In genomic region chr1:19476440-19477190, GRCh38 we compare ENCODE assay signal across 8 cellular contexts. TPM values are rescaled to one million over a fixed set of nuclear protein-coding genes. Genes with fewer than 3 reads are reported as not detected.
A peak's percentile ranks its signal among the peaks of the same experiment; 100 is the strongest.
DNase-seq lines count a peak whose midpoint lies in the region; ATAC-seq and TF ChIP-seq lines count a peak whose summit lies in the region.

No MANE protein-coding gene starts in this region.

- no peaks in the 10 kb centered on the region for H3K9me3 Mint-ChIP-seq in T-helper 2 cell treated with Interferon-gamma antibody and Interleukin-4, amounts not matched to agents 5 μg/mL and 100 μg/mL, for 36 hours

- no peaks in the 10 kb centered on the region for H3K27me3 ChIP-seq in esophagus squamous epithelium

- peak overlapping the region; percentile 93 for H3K27ac Mint-ChIP-seq in T-helper 2 cell treated with Interferon-gamma antibody and Interleukin-4, amounts not matched to agents 5 μg/mL and 100 μg/mL, for 36 hours

- peak; percentile 37 for ATAC-seq in HG02798 (IDR thresholded peaks at IDR 0.05; ENCODE audit: poor library complexity, unreplicated experiment)

- H3K36me3 Mint-ChIP-seq in T-helper 2 cell treated with Interferon-gamma antibody and Interleukin-4, amounts not matched to agents 5 μg/mL and 100 μg/mL, for 36 hours (ENCODE audit: low read depth), result peaks cover 54% of the 10 kb centered on the region

- H3K27ac ChIP-seq in esophagus squamous epithelium, result peak overlapping the region; percentile 38 to 87 (median 74)

- H3K4me1 ChIP-seq in esophagus squamous epithelium, result peaks cover 51 to 100% (median 84%) of the 10 kb centered on the region in 3 donors

- TF ChIP-seq POLR2A in esophagus squamous epithelium (IDR thresholded peaks at IDR 0.05), result peak in 1 of 4 donors; percentile 47

- peak overlapping the region; percentile 88 for H3K4me3 Mint-ChIP-seq in T-helper 2 cell treated with Interferon-gamma antibody and Interleukin-4, amounts not matched to agents 5 μg/mL and 100 μg/mL, for 36 hours

- DNase-seq in GDM1 (lab: John Stamatoyannopoulos, UW), result peak; percentile 82
- peak; percentile 38 for DNase-seq in T-helper 2 cell treated with Interferon-gamma antibody and Interleukin-4, amounts not matched to agents 5 μg/mL and 100 μg/mL, for 36 hours (ENCODE audit: low spot score)
- DNase-seq in esophagus squamous epithelium (lab: John Stamatoyannopoulos, UW), result no peak
- peak; percentile 54 for DNase-seq in stimulated activated CD8-positive, alpha-beta memory T cell treated with anti-CD3 and anti-CD28 coated beads, Interleukin-4, amount 100 ng/mL, for 48 hours
- no peak for DNase-seq in islet precursor cell
- no peak for DNase-seq in NCI-H82 treated with DMSO at 0.1 percent for 48 hours (lab: John Stamatoyannopoulos, UW; ENCODE audit: unreplicated experiment)
- DNase-seq in GM19238 (ENCODE audit: insufficient read length, low spot score), result no peak

- H3K4me1 Mint-ChIP-seq in T-helper 2 cell treated with Interferon-gamma antibody and Interleukin-4, amounts not matched to agents 5 μg/mL and 100 μg/mL, for 36 hours (ENCODE audit: low read depth), result peaks cover 81% of the 10 kb centered on the region

- WGBS in esophagus squamous epithelium, 2 donors, result 42 to 43% methylated on average over 8 of the region's 12 CpGs

- peak overlapping the region in 2 of 4 donors; percentile 15 to 34 for H3K4me3 ChIP-seq in esophagus squamous epithelium

- intact Hi-C loops in esophagus squamous epithelium (cut with DNase I), result no loop called here

- TF ChIP-seq CTCF in esophagus squamous epithelium (IDR thresholded peaks at IDR 0.05), result no peak

- no peaks in the 10 kb centered on the region for H3K27me3 Mint-ChIP-seq in T-helper 2 cell treated with Interferon-gamma antibody and Interleukin-4, amounts not matched to agents 5 μg/mL and 100 μg/mL, for 36 hours (ENCODE audit: low read depth)

- no peaks in the 10 kb centered on the region for H3K9me3 ChIP-seq in esophagus squamous epithelium

- peaks cover 0 to 58% (median 0%) of the 10 kb centered on the region in 3 donors for H3K36me3 ChIP-seq in esophagus squamous epithelium

RNA-seq across cellular contexts. Expression of gene CAPZB, which starts 8.7 kb away (rescaled TPM):
- total RNA-seq in esophagus squamous epithelium, result 100 to 1,000 TPM in 3 of 4 donors, 10 to 100 TPM in 1; 89.4 to 146 (median 126) TPM

Comparison
In these comparisons a context has a peak if more than half of its experiments do, and no peak if none do; other contexts are left out.
1. DNase-seq: peak in GDM1 (single experiment), T-helper 2 cell treated with Interferon-gamma antibody and Interleukin-4, amounts not matched to agents 5 μg/mL and 100 μg/mL, for 36 hours (single experiment) and stimulated activated CD8-positive, alpha-beta memory T cell treated with anti-CD3 and anti-CD28 coated beads, Interleukin-4, amount 100 ng/mL, for 48 hours (single experiment); none in esophagus squamous epithelium (single experiment), islet precursor cell (single experiment), NCI-H82 treated with DMSO at 0.1 percent for 48 hours (single experiment) and GM19238 (single experiment).